21 cellular contexts compared by ENCODE assay signal in the genomic region with DNA sequence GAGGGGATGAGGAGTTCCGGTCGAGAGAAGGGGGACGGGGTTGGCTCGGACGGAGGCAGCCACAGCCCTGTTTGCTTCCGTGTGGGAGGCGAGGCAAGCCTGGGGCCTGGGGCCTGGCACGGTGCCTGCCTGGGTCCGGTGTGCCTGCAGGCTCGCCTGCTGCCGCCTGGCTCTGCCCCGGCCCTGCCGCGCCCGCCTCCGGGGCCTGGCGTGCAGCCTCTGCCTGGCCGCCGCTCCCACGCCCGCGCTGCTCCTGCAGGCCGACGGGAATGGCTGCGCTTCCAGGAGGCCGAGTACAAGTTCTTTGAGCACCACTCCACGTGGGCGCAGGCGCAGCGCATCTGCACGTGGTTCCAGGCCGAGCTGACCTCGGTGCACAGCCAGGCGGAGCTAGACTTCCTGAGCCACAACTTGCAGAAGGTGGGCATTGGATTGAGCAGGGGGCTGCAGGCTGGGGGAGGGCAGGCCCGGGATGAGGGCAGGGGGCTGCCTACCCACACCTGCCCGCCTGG. TPM values are rescaled to one million over a fixed set of nuclear protein-coding genes. Genes with fewer than 3 reads are reported as not detected.
DNase-seq lines count a peak whose midpoint lies in the region; ATAC-seq and TF ChIP-seq lines count a peak whose summit lies in the region.
"Had no signal": no experiment of that assay in that cellular context is flagged by ENCODE, and none has a peak within 500 bp of the region (broad histone marks: within the 10 kb centered on the region; RNA-seq: fewer than 3 reads in every experiment).

No MANE protein-coding gene starts in this region.

- POLR2A ChIA-PET in activated CD4-positive, alpha-beta T cell treated with anti-CD3 and anti-CD28 coated beads, Interleukin-2, amount 10 ng/mL, durations not matched to agents 7 days and 5 days (lab: Charles Lee), result no interaction called here

- H3K18ac ChIP-seq in mesenchymal stem cell (ENCODE audit: low read depth in 1 of 2, low read length in 2 of 2), result no peak overlapping the region

- H3K9me3 Mint-ChIP-seq in endodermal cell, result peaks cover 10% of the 10 kb centered on the region
- H3K9me3 Mint-ChIP-seq in activated CD4-positive, alpha-beta T cell treated with anti-CD3 and anti-CD28 coated beads, Interleukin-2, amount 10 ng/mL, durations not matched to agents 7 days and 5 days, result no peaks in the 10 kb centered on the region
- H3K9me3 Mint-ChIP-seq: activated naive CD4-positive, alpha-beta T cell treated with anti-CD3 and anti-CD28 coated beads, Interleukin-2, amount 50 U/mL, for 72 hours; CD4-positive, alpha-beta memory T cell; HFFc6 had no signal

- H3K14ac ChIP-seq in mesenchymal stem cell (ENCODE audit: low read length in 2 of 2), result no peak overlapping the region

- no peak overlapping the region for H2AK5ac ChIP-seq in mesenchymal stem cell (ENCODE audit: low read length, severe bottlenecking)

- H3K9me3 ChIP-seq in left ventricle myocardium inferior (replicated peaks) (no peaks in the 10 kb centered on the region), endodermal cell (ENCODE audit: control insufficient read depth, low read length) (peaks cover 11% of the 10 kb centered on the region), ovary (no peaks in the 10 kb centered on the region), mesenchymal stem cell (ENCODE audit: control insufficient read depth, low read length) (no peaks in the 10 kb centered on the region)
- H3K9me3 ChIP-seq: A549, right lobe of liver, SJCRH30 had no signal

- TF ChIP-seq EP300 in ovary (IDR thresholded peaks at IDR 0.05), result no peak

- H4K8ac ChIP-seq in mesenchymal stem cell (ENCODE audit: low read length), result no peak overlapping the region

- peaks cover 16% of the 10 kb centered on the region for H3K79me1 ChIP-seq in mesenchymal stem cell (replicated peaks; ENCODE audit: low read length, poor library complexity, severe bottlenecking)

- no peak overlapping the region for H2BK5ac ChIP-seq in mesenchymal stem cell (ENCODE audit: low read depth, low read length, poor library complexity, severe bottlenecking)

- H2BK12ac ChIP-seq in mesenchymal stem cell (ENCODE audit: low read length in 2 of 2), result no peak overlapping the region

- CTCF ChIA-PET in activated CD4-positive, alpha-beta T cell treated with anti-CD3 and anti-CD28 coated beads, Interleukin-2, amount 10 ng/mL, durations not matched to agents 7 days and 5 days (lab: Charles Lee), result no interaction called here

- H2AFZ ChIP-seq in mesenchymal stem cell (ENCODE audit: low read depth, low read length), result no peak overlapping the region

- H4K91ac ChIP-seq in mesenchymal stem cell (ENCODE audit: low read length), result no peak overlapping the region

- H3K4me1 Mint-ChIP-seq in endodermal cell, result no peaks in the 10 kb centered on the region
- no peaks in the 10 kb centered on the region for H3K4me1 Mint-ChIP-seq in activated CD4-positive, alpha-beta T cell treated with anti-CD3 and anti-CD28 coated beads, Interleukin-2, amount 10 ng/mL, durations not matched to agents 7 days and 5 days
- H3K4me1 Mint-ChIP-seq: activated CD4-positive, alpha-beta T cell treated with anti-CD3 and anti-CD28 coated beads for 36 hours; CD4-positive, alpha-beta memory T cell had no signal

- H3K23ac ChIP-seq in mesenchymal stem cell (ENCODE audit: low read length in 2 of 2), result no peak overlapping the region

- H3K36me3 ChIP-seq in left ventricle myocardium inferior (no peaks in the 10 kb centered on the region), endodermal cell (ENCODE audit: control insufficient read depth, insufficient read depth, low read length) (peaks cover 60% of the 10 kb centered on the region), ovary (no peaks in the 10 kb centered on the region), mesenchymal stem cell (ENCODE audit: control insufficient read depth in 1 of 2, insufficient read depth in 2 of 2, low read depth in 1 of 2, low read length in 2 of 2) (peaks cover 73 to 90% of the 10 kb centered on the region in 2 experiments)
- H3K36me3 ChIP-seq: right lobe of liver, SJCRH30 had no signal

- TF ChIP-seq POLR2A in ovary (IDR thresholded peaks at IDR 0.05), result no peak

- peaks cover 69% of the 10 kb centered on the region for H3K36me3 Mint-ChIP-seq in endodermal cell (ENCODE audit: low read depth)
- H3K36me3 Mint-ChIP-seq in activated CD4-positive, alpha-beta T cell treated with anti-CD3 and anti-CD28 coated beads, Interleukin-2, amount 10 ng/mL, durations not matched to agents 7 days and 5 days (ENCODE audit: low read depth), result no peaks in the 10 kb centered on the region
- H3K36me3 Mint-ChIP-seq: activated naive CD4-positive, alpha-beta T cell treated with anti-CD3 and anti-CD28 coated beads, Interleukin-2, amount 50 U/mL, for 72 hours; CD4-positive, alpha-beta memory T cell had no signal

- no peak overlapping the region for H2BK15ac ChIP-seq in mesenchymal stem cell (ENCODE audit: low read depth, poor library complexity, severe bottlenecking)

- no peak overlapping the region for H2BK120ac ChIP-seq in mesenchymal stem cell (ENCODE audit: low read depth, low read length)

- TF ChIP-seq CTCF in left ventricle myocardium inferior (IDR thresholded peaks at IDR 0.05; ENCODE audit: borderline replicate concordance) (no peak), endodermal cell (conservative IDR thresholded peaks at IDR 0.05) (no peak), ovary (IDR thresholded peaks at IDR 0.05) (peak in 1 of 3 donors; percentile 15)

- 94 to 98% methylated on average over 29 to 36 of the region's 36 CpGs for WGBS in endodermal cell (ENCODE audit: insufficient coverage in 1 of 2, insufficient read length in 1 of 2), 2 experiments
- WGBS in ovary, 3 donors, result 47 to 75% (median 47%) methylated on average over 30 to 36 of the region's 36 CpGs
- 94% methylated on average over 33 of the region's 36 CpGs for WGBS in mesenchymal stem cell

- H3K9ac ChIP-seq in endodermal cell (ENCODE audit: extremely low read depth, low read length, poor library complexity, severe bottlenecking), result no peak overlapping the region
- no peak overlapping the region for H3K9ac ChIP-seq in mesenchymal stem cell (ENCODE audit: low read length)

- H3K4ac ChIP-seq in mesenchymal stem cell (ENCODE audit: low read depth in 1 of 2, low read length in 2 of 2), result no peak overlapping the region

- ATAC-seq in Right ventricle myocardium inferior, result no peak
- ATAC-seq in HG03469 (IDR thresholded peaks at IDR 0.05; ENCODE audit: unreplicated experiment), result no peak
- ATAC-seq: A549; activated CD4-positive, alpha-beta T cell treated with anti-CD3 and anti-CD28 coated beads for 36 hours; activated naive CD4-positive, alpha-beta T cell treated with anti-CD3 and anti-CD28 coated beads, Interleukin-2, amount 50 U/mL, for 72 hours; right lobe of liver had no signal

- peak; percentile 44 for DNase-seq in Right ventricle myocardium inferior (ENCODE audit: missing footprints)
- DNase-seq in left ventricle myocardium inferior, result no peak
- peak; percentile 43 for DNase-seq in endodermal cell
- DNase-seq in ovary, result peak; percentile 52 to 78 (median 61)
- DNase-seq in NCI-H2171 treated with DMSO at 0.1 percent for 48 hours (lab: John Stamatoyannopoulos, UW), result no peak
- DNase-seq in activated CD4-positive, alpha-beta T cell treated with anti-CD3 and anti-CD28 coated beads, Interleukin-2, amount 10 ng/mL, durations not matched to agents 7 days and 5 days, result no peak
- no peak for DNase-seq in mesenchymal stem cell
- DNase-seq: activated CD4-positive, alpha-beta T cell treated with anti-CD3 and anti-CD28 coated beads for 36 hours; activated CD8-positive, alpha-beta memory T cell treated with anti-CD3 and anti-CD28 coated beads, Interleukin-2, amount 50 U/mL, for 48 hours; CD4-positive, alpha-beta memory T cell; HFFc6; NCI-H1092; nephron progenitor cell; right lobe of liver; SJCRH30; stimulated activated CD4-positive, alpha-beta T cell treated with anti-CD3 and anti-CD28 coated beads, Interleukin-4, amount 100 ng/mL, for 1 hour; stimulated activated CD8-positive, alpha-beta memory T cell treated with anti-CD3 and anti-CD28 coated beads, Interleukin-4, amount 100 ng/mL, for 48 hours had no signal

- no peaks in the 10 kb centered on the region for H3K4me1 ChIP-seq in left ventricle myocardium inferior
- no peaks in the 10 kb centered on the region for H3K4me1 ChIP-seq in endodermal cell (ENCODE audit: control insufficient read depth, insufficient read depth, low read length)
- H3K4me1 ChIP-seq in ovary (ENCODE audit: insufficient read depth), result peaks cover 3% of the 10 kb centered on the region
- no peaks in the 10 kb centered on the region for H3K4me1 ChIP-seq in mesenchymal stem cell (ENCODE audit: control insufficient read depth, insufficient read depth, low read depth, low read length)
- H3K4me1 ChIP-seq: A549, right lobe of liver, SJCRH30 had no signal

- no peak overlapping the region for H3K4me3 ChIP-seq in left ventricle myocardium inferior
- H3K4me3 ChIP-seq in endodermal cell (ENCODE audit: low read length), result no peak overlapping the region
- H3K4me3 ChIP-seq in ovary, result no peak overlapping the region
- peak overlapping the region in 1 of 2 experiments; percentile 16 for H3K4me3 ChIP-seq in mesenchymal stem cell (ENCODE audit: insufficient read depth in 1 of 2, low read depth in 1 of 2, low read length in 2 of 2)
- H3K4me3 ChIP-seq: A549, lung, right lobe of liver, SJCRH30 had no signal

- H3K4me2 ChIP-seq in mesenchymal stem cell (ENCODE audit: low read length, poor library complexity, severe bottlenecking), result no peak overlapping the region
- H3K4me2 ChIP-seq: A549 had no signal

- H3K27me3 ChIP-seq in left ventricle myocardium inferior (ENCODE audit: low read depth), result no peaks in the 10 kb centered on the region
- H3K27me3 ChIP-seq in endodermal cell (ENCODE audit: control insufficient read depth, insufficient read depth, low read length, poor library complexity, severe bottlenecking), result no peaks in the 10 kb centered on the region
- no peaks in the 10 kb centered on the region for H3K27me3 ChIP-seq in ovary
- no peaks in the 10 kb centered on the region for H3K27me3 ChIP-seq in mesenchymal stem cell (ENCODE audit: control insufficient read depth in 1 of 2, insufficient read depth in 1 of 2, low read length in 2 of 2)
- H3K27me3 ChIP-seq: right lobe of liver, SJCRH30 had no signal

- H3K27ac ChIP-seq in left ventricle myocardium inferior (replicated peaks), result no peak overlapping the region
- no peak overlapping the region for H3K27ac ChIP-seq in endodermal cell (ENCODE audit: low read depth, low read length)
- no peak overlapping the region for H3K27ac ChIP-seq in ovary
- H3K27ac ChIP-seq in mesenchymal stem cell (ENCODE audit: low read length, poor library complexity, severe bottlenecking), result no peak overlapping the region
- H3K27ac ChIP-seq: A549, right lobe of liver, SJCRH30 had no signal

- no peak overlapping the region for H3K27ac Mint-ChIP-seq in endodermal cell
- H3K27ac Mint-ChIP-seq in activated CD4-positive, alpha-beta T cell treated with anti-CD3 and anti-CD28 coated beads, Interleukin-2, amount 10 ng/mL, durations not matched to agents 7 days and 5 days, result no peak overlapping the region
- H3K27ac Mint-ChIP-seq: activated CD4-positive, alpha-beta T cell treated with anti-CD3 and anti-CD28 coated beads for 36 hours; activated naive CD4-positive, alpha-beta T cell treated with anti-CD3 and anti-CD28 coated beads, Interleukin-2, amount 50 U/mL, for 72 hours; CD4-positive, alpha-beta memory T cell; HFFc6 had no signal

- intact Hi-C loops in Right ventricle myocardium inferior (cut with DNase I) (no loop called here), left ventricle myocardium inferior (cut with micrococcal nuclease) (no loop called here), ovary (cut with DNase I) (no loop called here)

- no peak overlapping the region for H3K4me3 Mint-ChIP-seq in endodermal cell
- no peak overlapping the region for H3K4me3 Mint-ChIP-seq in activated CD4-positive, alpha-beta T cell treated with anti-CD3 and anti-CD28 coated beads, Interleukin-2, amount 10 ng/mL, durations not matched to agents 7 days and 5 days
- H3K4me3 Mint-ChIP-seq: activated CD4-positive, alpha-beta T cell treated with anti-CD3 and anti-CD28 coated beads for 36 hours; CD4-positive, alpha-beta memory T cell; HFFc6; nephron progenitor cell had no signal

- H3K27me3 Mint-ChIP-seq in endodermal cell (ENCODE audit: insufficient read depth), result no peaks in the 10 kb centered on the region
- H3K27me3 Mint-ChIP-seq in activated CD4-positive, alpha-beta T cell treated with anti-CD3 and anti-CD28 coated beads, Interleukin-2, amount 10 ng/mL, durations not matched to agents 7 days and 5 days, result no peaks in the 10 kb centered on the region
- H3K27me3 Mint-ChIP-seq: activated CD4-positive, alpha-beta T cell treated with anti-CD3 and anti-CD28 coated beads for 36 hours; CD4-positive, alpha-beta memory T cell had no signal

RNA-seq across cellular contexts. Expression of gene MRC2, which starts 53.1 kb away (rescaled TPM):
- total RNA-seq in Right ventricle myocardium inferior (33.8 TPM), left ventricle myocardium inferior (22.8 TPM), endodermal cell (100 to 1,000 TPM; 103 to 165 TPM), ovary (100 to 1,000 TPM in 4 of 7 donors, 10 to 100 TPM in 3; 39.2 to 134 (median 111) TPM)
- 133 TPM for polyA plus RNA-seq in endodermal cell (2013, experiment 1 of 2)
- polyA plus RNA-seq in endodermal cell (2013, experiment 2 of 2), result 140 TPM
- polyA plus RNA-seq in ovary, result 10 to 100 TPM; 12.9 to 74.2 TPM
- 1 to 10 TPM; 4.0 TPM for total RNA-seq in activated CD4-positive, alpha-beta T cell treated with anti-CD3 and anti-CD28 coated beads, Interleukin-2, amount 10 ng/mL, durations not matched to agents 7 days and 5 days
- 173 TPM for polyA plus RNA-seq in mesenchymal stem cell (2013, experiment 1 of 2)
- polyA plus RNA-seq in mesenchymal stem cell (2013, experiment 2 of 2), result 168 TPM

Comparison
In these comparisons a context has a peak if more than half of its experiments do, and no peak if none do; other contexts are left out.
1. DNase-seq: peak in Right ventricle myocardium inferior (single experiment), endodermal cell (single experiment) and ovary (5 of 5); none in left ventricle myocardium inferior (single experiment), NCI-H2171 treated with DMSO at 0.1 percent for 48 hours (single experiment), activated CD4-positive, alpha-beta T cell treated with anti-CD3 and anti-CD28 coated beads, Interleukin-2, amount 10 ng/mL, durations not matched to agents 7 days and 5 days (single experiment) and mesenchymal stem cell (single experiment).